1 cellular context compared by ENCODE assay signal in genomic region chr5:64836786-64837185, GRCh38.
TF ChIP-seq lines count a peak whose summit lies in the region.

No MANE protein-coding gene starts in this region.

TF ChIP-seq in GM23338, 12 proteins besides CTCF, POLR2A, EP300 and RAD21 (continued from another document):
- TF ChIP-seq ZNF462 (CRISPR knock-in tag; IDR thresholded peaks at IDR 0.05) (no peak), CREB1 (CRISPR knock-in tag; IDR thresholded peaks at IDR 0.05; ENCODE audit: low read depth) (no peak), STAT1 (IDR thresholded peaks at IDR 0.05; ENCODE audit: unreplicated experiment) (no peak), ZNF331 (CRISPR knock-in tag; IDR thresholded peaks at IDR 0.05; ENCODE audit: low read depth) (no peak), NANOG (IDR thresholded peaks at IDR 0.05; ENCODE audit: borderline replicate concordance) (no peak), JUNB (IDR thresholded peaks at IDR 0.05; ENCODE audit: unreplicated experiment) (no peak), REST (IDR thresholded peaks at IDR 0.05; ENCODE audit: unreplicated experiment) (no peak), ETS1 (IDR thresholded peaks at IDR 0.05) (no peak), POLR2AphosphoS5 (IDR thresholded peaks at IDR 0.05; ENCODE audit: low read depth) (no peak), EZH2 (IDR thresholded peaks at IDR 0.05; ENCODE audit: low read depth, unreplicated experiment) (no peak)
TF ChIP-seq in GM23338: peak in this region for 0.
